9 cellular contexts compared by ENCODE assay signal in the genomic region with DNA sequence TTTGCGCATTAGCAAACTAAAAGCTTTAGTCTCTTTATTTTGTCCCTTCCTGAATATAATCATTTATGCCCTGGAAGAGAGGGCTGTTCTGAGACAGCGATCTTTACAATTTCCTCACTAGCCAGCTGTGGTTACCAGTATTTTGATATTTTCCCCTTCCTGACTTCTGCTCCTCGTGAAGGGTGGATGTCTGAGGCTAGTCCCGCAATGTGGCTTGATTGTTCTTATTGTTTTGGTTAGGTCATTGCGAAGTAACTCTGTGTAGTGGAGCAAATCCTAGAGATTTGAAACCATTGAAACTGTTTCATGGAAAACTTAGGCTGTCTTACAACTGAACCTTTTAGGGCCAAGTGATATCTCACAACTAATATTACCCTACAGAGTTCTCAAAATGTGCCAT. TPM values are rescaled to one million over a fixed set of nuclear protein-coding genes. Genes with fewer than 3 reads are reported as not detected.
DNase-seq lines count a peak whose midpoint lies in the region; ATAC-seq lines count a peak whose summit lies in the region.
"Had no signal": no experiment of that assay in that cellular context is flagged by ENCODE, and none has a peak within 500 bp of the region (broad histone marks: within the 10 kb centered on the region; RNA-seq: fewer than 3 reads in every experiment).

No MANE protein-coding gene starts in this region.

- H2AK5ac ChIP-seq in mesenchymal stem cell (ENCODE audit: low read length, severe bottlenecking) = peak overlapping the region; percentile 82

- H2BK15ac ChIP-seq in mesenchymal stem cell (ENCODE audit: low read depth, poor library complexity, severe bottlenecking) = no peak overlapping the region

- peak overlapping the region; percentile 100 for H3K4me3 Mint-ChIP-seq in stimulated activated naive CD8-positive, alpha-beta T cell treated with anti-CD3 and anti-CD28 coated beads, Interleukin-15, Interleukin-2, amounts not matched to agents 100 ng/mL and 50 ng/mL, for 24 hours
- peak overlapping the region; percentile 99 for H3K4me3 Mint-ChIP-seq in activated naive CD8-positive, alpha-beta T cell treated with anti-CD3 and anti-CD28 coated beads, Interleukin-2, amount 50 U/mL, for 24 hours

- H3K9me3 Mint-ChIP-seq in stimulated activated naive CD8-positive, alpha-beta T cell treated with anti-CD3 and anti-CD28 coated beads, Interleukin-15, Interleukin-2, amounts not matched to agents 100 ng/mL and 50 ng/mL, for 24 hours = no peaks in the 10 kb centered on the region
- H3K9me3 Mint-ChIP-seq in activated naive CD8-positive, alpha-beta T cell treated with anti-CD3 and anti-CD28 coated beads, Interleukin-2, amount 50 U/mL, for 24 hours = no peaks in the 10 kb centered on the region
- H3K9me3 Mint-ChIP-seq: activated naive CD4-positive, alpha-beta T cell treated with anti-CD3 and anti-CD28 coated beads, Interleukin-2, amount 10 ng/mL, durations not matched to agents 7 days and 5 days had no signal

- peaks cover 7% of the 10 kb centered on the region for H3K4me1 ChIP-seq in mesenchymal stem cell (ENCODE audit: control insufficient read depth, insufficient read depth, low read depth, low read length)

- no peak overlapping the region for H3K27ac ChIP-seq in mesenchymal stem cell (ENCODE audit: low read length, poor library complexity, severe bottlenecking)

- no peak overlapping the region for H2AFZ ChIP-seq in mesenchymal stem cell (ENCODE audit: low read depth, low read length)

- no peak overlapping the region for H2BK5ac ChIP-seq in mesenchymal stem cell (ENCODE audit: low read depth, low read length, poor library complexity, severe bottlenecking)

- no peak overlapping the region for H4K8ac ChIP-seq in mesenchymal stem cell (ENCODE audit: low read length)

- peak overlapping the region in 1 of 2 experiments; percentile 94 for H3K4me3 ChIP-seq in mesenchymal stem cell (ENCODE audit: insufficient read depth in 1 of 2, low read depth in 1 of 2, low read length in 2 of 2)

- no peaks in the 10 kb centered on the region for H3K27me3 Mint-ChIP-seq in stimulated activated naive CD8-positive, alpha-beta T cell treated with anti-CD3 and anti-CD28 coated beads, Interleukin-15, Interleukin-2, amounts not matched to agents 100 ng/mL and 50 ng/mL, for 24 hours
- peaks cover 2% of the 10 kb centered on the region for H3K27me3 Mint-ChIP-seq in activated naive CD8-positive, alpha-beta T cell treated with anti-CD3 and anti-CD28 coated beads, Interleukin-2, amount 50 U/mL, for 24 hours

- H3K27me3 ChIP-seq in mesenchymal stem cell (ENCODE audit: control insufficient read depth in 1 of 2, insufficient read depth in 1 of 2, low read length in 2 of 2) = no peaks in the 10 kb centered on the region

- no peak overlapping the region for H3K18ac ChIP-seq in mesenchymal stem cell (ENCODE audit: low read depth in 1 of 2, low read length in 2 of 2)

- H2BK120ac ChIP-seq in mesenchymal stem cell (ENCODE audit: low read depth, low read length) = no peak overlapping the region

- peaks cover 65% of the 10 kb centered on the region for H3K4me1 Mint-ChIP-seq in stimulated activated naive CD8-positive, alpha-beta T cell treated with anti-CD3 and anti-CD28 coated beads, Interleukin-15, Interleukin-2, amounts not matched to agents 100 ng/mL and 50 ng/mL, for 24 hours (ENCODE audit: low read depth)
- peaks cover 54% of the 10 kb centered on the region for H3K4me1 Mint-ChIP-seq in activated naive CD8-positive, alpha-beta T cell treated with anti-CD3 and anti-CD28 coated beads, Interleukin-2, amount 50 U/mL, for 24 hours

- 94% methylated on average over 3 of the region's 5 CpGs for WGBS in mesenchymal stem cell

- H3K23ac ChIP-seq in mesenchymal stem cell (ENCODE audit: low read length in 2 of 2) = no peak overlapping the region

- H4K91ac ChIP-seq in mesenchymal stem cell (ENCODE audit: low read length) = no peak overlapping the region

- peaks cover 12 to 42% of the 10 kb centered on the region in 2 experiments for H3K36me3 ChIP-seq in mesenchymal stem cell (ENCODE audit: control insufficient read depth in 1 of 2, insufficient read depth in 2 of 2, low read depth in 1 of 2, low read length in 2 of 2)

- peak overlapping the region; percentile 52 for H3K4me2 ChIP-seq in mesenchymal stem cell (ENCODE audit: low read length, poor library complexity, severe bottlenecking)

- DNase-seq in stimulated activated naive CD8-positive, alpha-beta T cell treated with anti-CD3 and anti-CD28 coated beads, Interleukin-15, Interleukin-2, amounts not matched to agents 100 U/mL and 50 U/mL, for 24 hours = no peak
- DNase-seq in activated naive CD8-positive, alpha-beta T cell treated with anti-CD3 and anti-CD28 coated beads, Interleukin-2, amount 50 U/mL, for 24 hours = no peak
- no peak for DNase-seq in mesenchymal stem cell
- DNase-seq in NCI-H526 (lab: John Stamatoyannopoulos, UW) = no peak
- DNase-seq in activated CD4-positive, alpha-beta T cell treated with anti-CD3 and anti-CD28 coated beads, Interleukin-2, amount 50 U/mL, for 4 hours = no peak
- DNase-seq: activated naive CD4-positive, alpha-beta T cell treated with anti-CD3 and anti-CD28 coated beads, Interleukin-2, amount 10 ng/mL, durations not matched to agents 7 days and 5 days had no signal

- peaks cover 47% of the 10 kb centered on the region for H3K36me3 Mint-ChIP-seq in stimulated activated naive CD8-positive, alpha-beta T cell treated with anti-CD3 and anti-CD28 coated beads, Interleukin-15, Interleukin-2, amounts not matched to agents 100 ng/mL and 50 ng/mL, for 24 hours (ENCODE audit: low read depth)
- H3K36me3 Mint-ChIP-seq in activated naive CD8-positive, alpha-beta T cell treated with anti-CD3 and anti-CD28 coated beads, Interleukin-2, amount 50 U/mL, for 24 hours (ENCODE audit: low read depth) = peaks cover 34% of the 10 kb centered on the region

- H3K27ac Mint-ChIP-seq in stimulated activated naive CD8-positive, alpha-beta T cell treated with anti-CD3 and anti-CD28 coated beads, Interleukin-15, Interleukin-2, amounts not matched to agents 100 ng/mL and 50 ng/mL, for 24 hours = no peak overlapping the region
- no peak overlapping the region for H3K27ac Mint-ChIP-seq in activated naive CD8-positive, alpha-beta T cell treated with anti-CD3 and anti-CD28 coated beads, Interleukin-2, amount 50 U/mL, for 24 hours
- H3K27ac Mint-ChIP-seq: activated naive CD4-positive, alpha-beta T cell treated with anti-CD3 and anti-CD28 coated beads, Interleukin-2, amount 10 ng/mL, durations not matched to agents 7 days and 5 days had no signal

- no peaks in the 10 kb centered on the region for H3K9me3 ChIP-seq in mesenchymal stem cell (ENCODE audit: control insufficient read depth, low read length)

- no peak for ATAC-seq in stimulated activated naive CD8-positive, alpha-beta T cell treated with anti-CD3 and anti-CD28 coated beads, Interleukin-15, Interleukin-2, amounts not matched to agents 100 U/mL and 50 U/mL, for 24 hours
- no peak for ATAC-seq in activated naive CD8-positive, alpha-beta T cell treated with anti-CD3 and anti-CD28 coated beads, Interleukin-2, amount 50 U/mL, for 24 hours
- ATAC-seq in HG03095 (IDR thresholded peaks at IDR 0.05; ENCODE audit: unreplicated experiment) (no peak), HG03520 (IDR thresholded peaks at IDR 0.05; ENCODE audit: unreplicated experiment) (no peak)

- no peak overlapping the region for H3K14ac ChIP-seq in mesenchymal stem cell (ENCODE audit: low read length in 2 of 2)

- H3K79me1 ChIP-seq in mesenchymal stem cell (replicated peaks; ENCODE audit: low read length, poor library complexity, severe bottlenecking) = peaks cover 3% of the 10 kb centered on the region

- no peak overlapping the region for H2BK12ac ChIP-seq in mesenchymal stem cell (ENCODE audit: low read length in 2 of 2)

- no peak overlapping the region for H3K4ac ChIP-seq in mesenchymal stem cell (ENCODE audit: low read depth in 1 of 2, low read length in 2 of 2)

- peak overlapping the region; percentile 97 for H3K9ac ChIP-seq in mesenchymal stem cell (ENCODE audit: low read length)

RNA-seq across cellular contexts. Expression of gene MRPL33, which starts 2.4 kb away (rescaled TPM):
- 295 TPM for polyA plus RNA-seq in mesenchymal stem cell (2013, experiment 1 of 2)
- 307 TPM for polyA plus RNA-seq in mesenchymal stem cell (2013, experiment 2 of 2)
